2 cellular contexts compared by ENCODE assay signal in genomic region chr17:72113751-72114150, GRCh38.
TF ChIP-seq lines count a peak whose summit lies in the region.

No MANE protein-coding gene starts in this region.

TF ChIP-seq in SK-N-SH, 30 proteins besides CTCF, POLR2A, EP300 and RAD21 (continued from another document):
- TF ChIP-seq USF1 (IDR thresholded peaks at IDR 0.05; ENCODE audit: borderline replicate concordance, low read depth) (no peak), MXI1 (IDR thresholded peaks at IDR 0.05; ENCODE audit: low read depth, low read length) (no peak), REST (IDR thresholded peaks at IDR 0.05; ENCODE audit: low read depth, low read length) (no peak)
TF ChIP-seq in SK-N-SH: peak in this region for 0.

TF ChIP-seq in SK-N-SH treated with all-trans-retinoic acid at 6 μM for 48 hours, 23 proteins besides CTCF, POLR2A, EP300 and RAD21 (continued from another document):
- TF ChIP-seq PATZ1 (CRISPR knock-in tag; IDR thresholded peaks at IDR 0.05; ENCODE audit: borderline replicate concordance) (no peak), TOX (CRISPR knock-in tag; IDR thresholded peaks at IDR 0.05; ENCODE audit: borderline replicate concordance) (no peak), OSR1 (CRISPR knock-in tag; IDR thresholded peaks at IDR 0.05) (no peak), BACH2 (CRISPR knock-in tag; IDR thresholded peaks at IDR 0.05; ENCODE audit: borderline replicate concordance) (no peak), RARB (CRISPR knock-in tag; IDR thresholded peaks at IDR 0.05) (no peak), ISL1 (CRISPR knock-in tag; IDR thresholded peaks at IDR 0.05) (no peak), ZC3H10 (CRISPR knock-in tag; IDR thresholded peaks at IDR 0.05) (no peak), GLIS3 (CRISPR knock-in tag; IDR thresholded peaks at IDR 0.05) (no peak)
- TF ChIP-seq, protein P1, sequence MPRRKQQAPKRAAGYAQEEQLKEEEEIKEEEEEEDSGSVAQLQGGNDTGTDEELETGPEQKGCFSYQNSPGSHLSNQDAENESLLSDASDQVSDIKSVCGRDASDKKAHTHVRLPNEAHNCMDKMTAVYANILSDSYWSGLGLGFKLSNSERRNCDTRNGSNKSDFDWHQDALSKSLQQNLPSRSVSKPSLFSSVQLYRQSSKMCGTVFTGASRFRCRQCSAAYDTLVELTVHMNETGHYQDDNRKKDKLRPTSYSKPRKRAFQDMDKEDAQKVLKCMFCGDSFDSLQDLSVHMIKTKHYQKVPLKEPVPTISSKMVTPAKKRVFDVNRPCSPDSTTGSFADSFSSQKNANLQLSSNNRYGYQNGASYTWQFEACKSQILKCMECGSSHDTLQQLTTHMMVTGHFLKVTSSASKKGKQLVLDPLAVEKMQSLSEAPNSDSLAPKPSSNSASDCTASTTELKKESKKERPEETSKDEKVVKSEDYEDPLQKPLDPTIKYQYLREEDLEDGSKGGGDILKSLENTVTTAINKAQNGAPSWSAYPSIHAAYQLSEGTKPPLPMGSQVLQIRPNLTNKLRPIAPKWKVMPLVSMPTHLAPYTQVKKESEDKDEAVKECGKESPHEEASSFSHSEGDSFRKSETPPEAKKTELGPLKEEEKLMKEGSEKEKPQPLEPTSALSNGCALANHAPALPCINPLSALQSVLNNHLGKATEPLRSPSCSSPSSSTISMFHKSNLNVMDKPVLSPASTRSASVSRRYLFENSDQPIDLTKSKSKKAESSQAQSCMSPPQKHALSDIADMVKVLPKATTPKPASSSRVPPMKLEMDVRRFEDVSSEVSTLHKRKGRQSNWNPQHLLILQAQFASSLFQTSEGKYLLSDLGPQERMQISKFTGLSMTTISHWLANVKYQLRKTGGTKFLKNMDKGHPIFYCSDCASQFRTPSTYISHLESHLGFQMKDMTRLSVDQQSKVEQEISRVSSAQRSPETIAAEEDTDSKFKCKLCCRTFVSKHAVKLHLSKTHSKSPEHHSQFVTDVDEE (CRISPR knock-in tag; IDR thresholded peaks at IDR 0.05): no peak
